17 cellular contexts compared by ENCODE assay signal in genomic region chr11:125470355-125470754, GRCh38. TPM values are rescaled to one million over a fixed set of nuclear protein-coding genes. Genes with fewer than 3 reads are reported as not detected.
A peak's percentile ranks its signal among the peaks of the same experiment; 100 is the strongest.
DNase-seq lines count a peak whose midpoint lies in the region; ATAC-seq and TF ChIP-seq lines count a peak whose summit lies in the region.
"Had no signal": no experiment of that assay in that cellular context is flagged by ENCODE, and none has a peak within 500 bp of the region (broad histone marks: within the 10 kb centered on the region; RNA-seq: fewer than 3 reads in every experiment).

No MANE protein-coding gene starts in this region.

- intact Hi-C loops in dorsolateral prefrontal cortex (cut with DNase I): no loop called here

- DNase-seq in dorsolateral prefrontal cortex (no peak), pons (ENCODE audit: low spot score) (peak; percentile 84), Karpas-422 (no peak), NCI-H1417 treated with DMSO at 0.1 percent for 48 hours (lab: John Stamatoyannopoulos, UW) (no peak), T-helper 2 cell (no peak)
- DNase-seq in stimulated activated naive CD8-positive, alpha-beta T cell treated with anti-CD3 and anti-CD28 coated beads, Interleukin-15, Interleukin-2, amounts not matched to agents 100 U/mL and 50 U/mL, for 24 hours: no peak
- DNase-seq: 8988T; Calu3; CD8-positive, alpha-beta T cell; DMS79 treated with DMSO at 0.1 percent for 48 hours; GF-D8; GOT3; H7; HFFc6 had no signal

- TF ChIP-seq CTCF in dorsolateral prefrontal cortex (IDR thresholded peaks at IDR 0.05 in 54 of 56, conservative IDR thresholded peaks at IDR 0.05 in 2 of 56; ENCODE audit: low read depth in 1 of 56, partially characterized antibody in 56 of 56): no peak

- H3K4me3 ChIP-seq in dorsolateral prefrontal cortex (peak overlapping the region in 39 of 59 donors; percentile 0 to 58 (median 19)), Karpas-422 (ENCODE audit: low read length) (no peak overlapping the region)
- H3K4me3 ChIP-seq: BLaER1 treated with 17β-estradiol and CSF1 and Interleukin-3, amounts not matched to agents 10 nM and 100 nM had no signal

- no peak overlapping the region for H3K9ac ChIP-seq in Karpas-422 (ENCODE audit: low read length)
- H3K9ac ChIP-seq: BLaER1 treated with 17β-estradiol and CSF1 and Interleukin-3, amounts not matched to agents 10 nM and 100 nM had no signal

- H3K79me2 ChIP-seq in Karpas-422 (ENCODE audit: low read length): no peaks in the 10 kb centered on the region

- no peaks in the 10 kb centered on the region for H4K20me1 ChIP-seq in Karpas-422 (ENCODE audit: insufficient read depth, low read depth, low read length)
- H4K20me1 ChIP-seq: BLaER1 treated with 17β-estradiol and CSF1 and Interleukin-3, amounts not matched to agents 10 nM and 100 nM had no signal

- no peak overlapping the region for H2AFZ ChIP-seq in Karpas-422 (ENCODE audit: low read length)

- no peak overlapping the region for H3K4me2 ChIP-seq in Karpas-422 (ENCODE audit: low read depth, low read length, poor library complexity, severe bottlenecking)
- H3K4me2 ChIP-seq: BLaER1 treated with 17β-estradiol and CSF1 and Interleukin-3, amounts not matched to agents 10 nM and 100 nM had no signal

- H3K36me3 ChIP-seq in Karpas-422 (ENCODE audit: insufficient read depth, low read length): no peaks in the 10 kb centered on the region

- H3K27me3 ChIP-seq in dorsolateral prefrontal cortex (no peaks in the 10 kb centered on the region), Karpas-422 (ENCODE audit: low read length) (no peaks in the 10 kb centered on the region)
- H3K27me3 ChIP-seq: BLaER1 treated with 17β-estradiol and CSF1 and Interleukin-3, amounts not matched to agents 10 nM and 100 nM had no signal

- ATAC-seq in stimulated activated naive CD8-positive, alpha-beta T cell treated with anti-CD3 and anti-CD28 coated beads, Interleukin-15, Interleukin-2, amounts not matched to agents 100 U/mL and 50 U/mL, for 24 hours: no peak
- ATAC-seq: CD8-positive, alpha-beta T cell; HCT116 had no signal

- H3K9me2 ChIP-seq in Karpas-422 (replicated peaks; ENCODE audit: insufficient read depth, low read length): no peaks in the 10 kb centered on the region

- no peaks in the 10 kb centered on the region for H3K9me3 ChIP-seq in Karpas-422 (ENCODE audit: low read length)
- H3K9me3 ChIP-seq: BLaER1 treated with 17β-estradiol and CSF1 and Interleukin-3, amounts not matched to agents 10 nM and 100 nM had no signal

- H3K27ac ChIP-seq in angular gyrus (ENCODE audit: low read depth, low read length) (peak overlapping the region; percentile 93), dorsolateral prefrontal cortex (peak overlapping the region; percentile 61 to 100 (median 91)), Karpas-422 (ENCODE audit: low read length) (no peak overlapping the region)
- H3K27ac ChIP-seq: BLaER1 treated with 17β-estradiol and CSF1 and Interleukin-3, amounts not matched to agents 10 nM and 100 nM had no signal

- H3K4me1 ChIP-seq in Karpas-422 (ENCODE audit: low read length): no peaks in the 10 kb centered on the region

RNA-seq across cellular contexts. Expression of gene FEZ1, which starts 25.7 kb away (rescaled TPM):
- total RNA-seq in dorsolateral prefrontal cortex: 100 to 1,000 TPM; 271 to 977 (median 455) TPM
- total RNA-seq in Karpas-422 (2014; rRNA removed; shearing (Covaris generic); ENCODE audit: low replicate concordance): 0.22 TPM in 1 of 2 replicates, not detected in the other

Comparison
In these comparisons a context has a peak if more than half of its experiments do, and no peak if none do; other contexts are left out.
1. RNA of gene FEZ1, which starts 25.7 kb away (total RNA-seq): 271 to 977 TPM in dorsolateral prefrontal cortex; 0.22 TPM in Karpas-422; every median in the first group is over 100 times any median in the second.